ENCODE assay signal across 14 cellular contexts in genomic region chr1:79005945-79006344, GRCh38. TPM values are rescaled to one million over a fixed set of nuclear protein-coding genes. Genes with fewer than 3 reads are reported as not detected.
DNase-seq lines count a peak whose midpoint lies in the region; ATAC-seq, FAIRE-seq and TF ChIP-seq lines count a peak whose summit lies in the region.
"Had no signal": no experiment of that assay in that cellular context is flagged by ENCODE, and none has a peak within 500 bp of the region (broad histone marks: within the 10 kb centered on the region; RNA-seq: fewer than 3 reads in every experiment).

No MANE protein-coding gene starts in this region.

- POLR2A ChIA-PET in HepG2 (lab: Yijun Ruan, JAX), result no interaction called here

- TF ChIP-seq RAD21 in liver (IDR thresholded peaks at IDR 0.05), result no peak
- TF ChIP-seq RAD21 in HepG2 (CRISPR knock-in tag; IDR thresholded peaks at IDR 0.05), result no peak

- no peak overlapping the region for H3K27ac Mint-ChIP-seq in neural progenitor cell
- H3K27ac Mint-ChIP-seq: activated CD4-positive, alpha-beta memory T cell treated with anti-CD3 and anti-CD28 coated beads, Interleukin-2, amount 10 ng/mL, durations not matched to agents 7 days and 5 days had no signal

- no peaks in the 10 kb centered on the region for H3K36me3 Mint-ChIP-seq in neural progenitor cell

- 55% methylated on average over 4 of the region's 4 CpGs for WGBS in liver
- WGBS in HepG2 (ENCODE audit: low lambda C conversion rate), result 5% methylated on average over 4 of the region's 4 CpGs

- H4K20me1 ChIP-seq in HepG2 (ENCODE audit: insufficient read depth, low read length) (no peaks in the 10 kb centered on the region), neural progenitor cell (ENCODE audit: low read depth) (no peaks in the 10 kb centered on the region)

- CTCF ChIA-PET in HepG2 (lab: Yijun Ruan, JAX; ENCODE audit: low intra/inter-chr PET ratio, low total read pairs), result no interaction called here

- in situ Hi-C loops in HepG2 (cut with HindIII; ENCODE audit: extremely low pct_ligation_motif_present, low pct_unique_long_range_greater_than_20kb), result no loop called here

- H3K27me3 ChIP-seq in liver (ENCODE audit: control insufficient read depth in 4 of 4, insufficient read depth in 4 of 4, low read length in 3 of 4) (peaks cover 0 to 2% (median 0%) of the 10 kb centered on the region in 4 donors), HepG2 (ENCODE audit: control insufficient read depth in 1 of 2, insufficient read depth in 2 of 2, low read length in 2 of 2) (no peaks in the 10 kb centered on the region), neural progenitor cell (peaks cover 17% of the 10 kb centered on the region)
- H3K27me3 ChIP-seq: adrenal gland had no signal

- peaks cover 4% of the 10 kb centered on the region for H3K27me3 Mint-ChIP-seq in neural progenitor cell (ENCODE audit: insufficient read depth, low read depth)
- H3K27me3 Mint-ChIP-seq: activated CD4-positive, alpha-beta memory T cell treated with anti-CD3 and anti-CD28 coated beads, Interleukin-2, amount 10 ng/mL, durations not matched to agents 7 days and 5 days had no signal

- peak overlapping the region in 1 of 2 donors; percentile 48 for H3K9ac ChIP-seq in liver (ENCODE audit: low read depth in 1 of 2, low read length in 2 of 2)
- no peak overlapping the region for H3K9ac ChIP-seq in HepG2 (ENCODE audit: insufficient read depth, low read depth, low read length)
- H3K9ac ChIP-seq in neural progenitor cell, result no peak overlapping the region

- TF ChIP-seq EP300 in HepG2 (IDR thresholded peaks at IDR 0.05; ENCODE audit: low read depth in 2 of 2, low read length in 2 of 2) (no peak), HepG2 (CRISPR knock-in tag; IDR thresholded peaks at IDR 0.05; ENCODE audit: borderline replicate concordance) (no peak)

- peak overlapping the region in 1 of 3 donors; percentile 25 for H3K4me3 ChIP-seq in liver (ENCODE audit: low read depth in 1 of 3, low read length in 3 of 3)
- no peak overlapping the region for H3K4me3 ChIP-seq in HepG2 (replicated peaks in 1 of 3; ENCODE audit: insufficient read depth in 1 of 3, low read depth in 2 of 3, low read length in 3 of 3)
- peak overlapping the region; percentile 54 for H3K4me3 ChIP-seq in neural progenitor cell

- FAIRE-seq in HepG2 (lab: Jason Lieb, UNC), result no peak
- FAIRE-seq: HTR-8/SVneo had no signal

- TF ChIP-seq CTCF in liver (IDR thresholded peaks at IDR 0.05; ENCODE audit: low read depth, low read length, missing input control) (no peak), HepG2 (CRISPR knock-in tag; IDR thresholded peaks at IDR 0.05) (no peak), neural progenitor cell (IDR thresholded peaks at IDR 0.05) (no peak)

- H3K27ac ChIP-seq in liver (ENCODE audit: low read depth in 1 of 2, low read length in 2 of 2) (peak overlapping the region; percentile 9 to 50), HepG2 (ENCODE audit: extremely low read length, insufficient read depth, low read length) (no peak overlapping the region), neural progenitor cell (no peak overlapping the region)

- no peak overlapping the region for H3K4me2 ChIP-seq in HepG2 (ENCODE audit: low read depth, low read length)
- peak overlapping the region; percentile 83 for H3K4me2 ChIP-seq in neural progenitor cell

- H3K36me3 ChIP-seq in liver (ENCODE audit: control insufficient read depth in 4 of 4, insufficient read depth in 3 of 4, low read depth in 1 of 4, low read length in 3 of 4) (no peaks in the 10 kb centered on the region), HepG2 (replicated peaks in 1 of 2; ENCODE audit: control insufficient read depth in 1 of 2, insufficient read depth in 2 of 2, low read length in 2 of 2) (no peaks in the 10 kb centered on the region), neural progenitor cell (no peaks in the 10 kb centered on the region)
- H3K36me3 ChIP-seq: adrenal gland had no signal

- DNase-seq in HepG2 (ENCODE audit: low spot score) (no peak), glomerular endothelial cell (ENCODE audit: extremely low read depth, low read depth, low spot score) (peak; percentile 31), neural progenitor cell (ENCODE audit: low spot score) (peak; percentile 5), DMS53 (lab: John Stamatoyannopoulos, UW) (no peak)
- no peak for DNase-seq in effector CD4-positive, alpha-beta T cell
- DNase-seq: activated CD4-positive, alpha-beta memory T cell treated with anti-CD3 and anti-CD28 coated beads, Interleukin-2, amount 10 ng/mL, durations not matched to agents 7 days and 5 days; head of caudate nucleus; NCI-H2171 had no signal

- H3F3A ChIP-seq in neural progenitor cell (ENCODE audit: low read depth), result no peaks in the 10 kb centered on the region

- no peak overlapping the region for H2AFZ ChIP-seq in HepG2 (ENCODE audit: low read length)
- H2AFZ ChIP-seq in neural progenitor cell (replicated peaks), result peak overlapping the region; percentile 87

- no peaks in the 10 kb centered on the region for H3K4me1 ChIP-seq in liver (ENCODE audit: control insufficient read depth in 4 of 4, insufficient read depth in 4 of 4, low read length in 3 of 4)
- no peaks in the 10 kb centered on the region for H3K4me1 ChIP-seq in HepG2 (ENCODE audit: insufficient read depth, low read length)
- peaks cover 4% of the 10 kb centered on the region for H3K4me1 ChIP-seq in neural progenitor cell
- H3K4me1 ChIP-seq: adrenal gland had no signal

- peak overlapping the region; percentile 84 for H3K4me3 Mint-ChIP-seq in neural progenitor cell
- H3K4me3 Mint-ChIP-seq: activated CD4-positive, alpha-beta memory T cell treated with anti-CD3 and anti-CD28 coated beads, Interleukin-2, amount 10 ng/mL, durations not matched to agents 7 days and 5 days had no signal

- ATAC-seq in HepG2 (no peak), GM18505 (IDR thresholded peaks at IDR 0.05; ENCODE audit: unreplicated experiment) (no peak), HG03097 (IDR thresholded peaks at IDR 0.05; ENCODE audit: low FRiP score, unreplicated experiment) (no peak)

- intact Hi-C loops in HepG2 (cut with micrococcal nuclease; ENCODE audit: unreplicated experiment), result no loop called here

- no peaks in the 10 kb centered on the region for H3K9me3 Mint-ChIP-seq in neural progenitor cell

- TF ChIP-seq POLR2A in HepG2 (IDR thresholded peaks at IDR 0.05; ENCODE audit: insufficient read depth in 1 of 2, low read depth in 2 of 2, low read length in 2 of 2) (no peak), GM18505 (IDR thresholded peaks at IDR 0.05; ENCODE audit: borderline replicate concordance, extremely low read depth, insufficient read depth, insufficient read length) (no peak)

- BruUV-seq in HepG2 (replicated peaks; lab: Mats Ljungman, UMichigan), result no TSS peak

- peaks cover 8% of the 10 kb centered on the region for H3K4me1 Mint-ChIP-seq in neural progenitor cell
- H3K4me1 Mint-ChIP-seq: activated CD4-positive, alpha-beta memory T cell treated with anti-CD3 and anti-CD28 coated beads, Interleukin-2, amount 10 ng/mL, durations not matched to agents 7 days and 5 days had no signal

- H3K79me2 ChIP-seq in HepG2 (ENCODE audit: insufficient read depth, low read length) (no peaks in the 10 kb centered on the region), neural progenitor cell (ENCODE audit: low read depth) (no peaks in the 10 kb centered on the region)

- H3K9me3 ChIP-seq in liver (ENCODE audit: control insufficient read depth in 4 of 4, low read length in 3 of 4) (no peaks in the 10 kb centered on the region), HepG2 (ENCODE audit: low read length) (peaks cover 57% of the 10 kb centered on the region), neural progenitor cell (ENCODE audit: low read depth) (no peaks in the 10 kb centered on the region)
- H3K9me3 ChIP-seq: adrenal gland had no signal

TF ChIP-seq in liver, 16 proteins besides CTCF, POLR2A, EP300 and RAD21 (continues in another document):
- no peak for TF ChIP-seq SP1 (IDR thresholded peaks at IDR 0.05)

TF ChIP-seq in HepG2, 621 proteins besides CTCF, POLR2A, EP300 and RAD21 (continues in another document):
- TF ChIP-seq KDM6A (CRISPR knock-in tag; IDR thresholded peaks at IDR 0.05; ENCODE audit: low read depth), result no peak
- TF ChIP-seq ZNF292 (CRISPR knock-in tag; IDR thresholded peaks at IDR 0.05; ENCODE audit: borderline replicate concordance, low read depth), result no peak
- TF ChIP-seq MTF2 (CRISPR knock-in tag; IDR thresholded peaks at IDR 0.05; ENCODE audit: borderline replicate concordance), result no peak
- no peak for TF ChIP-seq EZH2 (conservative IDR thresholded peaks at IDR 0.05; ENCODE audit: low read depth, low read length)

RNA-seq across cellular contexts. Expression of gene ADGRL4, which starts 0.6 kb away (rescaled TPM):
- total RNA-seq in liver (1 to 10 TPM; 2.1 to 9.2 TPM), HepG2 (2016; rRNA removed; fragmentation: Illumina TruSeq; extraction: Trizol) (not detected in 2 replicates), glomerular endothelial cell (170 and 186 TPM in 2 replicates), neural progenitor cell (ENCODE audit: low replicate concordance) (0.07 and 0.31 TPM in 2 replicates)
- polyA plus RNA-seq in liver (1 to 10 TPM; 4.7 to 6.5 TPM), HepG2 (2011; rRNA removed) (not detected in 2 replicates)
- total RNA-seq in HepG2 (2016; cell fraction: cytosol; rRNA removed; fragmentation: Illumina TruSeq; extraction: Trizol; ENCODE audit: low read depth), result not detected in 2 replicates
- total RNA-seq in HepG2 (2016; cell fraction: insoluble cytoplasmic fraction; rRNA removed; fragmentation: Illumina TruSeq; extraction: Trizol), result not detected in 2 replicates
- not detected in 2 replicates for total RNA-seq in HepG2 (2016; cell fraction: membrane; rRNA removed; fragmentation: Illumina TruSeq; extraction: Trizol)
- not detected in 2 replicates for total RNA-seq in HepG2 (2016; cell fraction: nucleus; rRNA removed; fragmentation: Illumina TruSeq; extraction: Trizol)
- not detected in 2 replicates for polyA plus RNA-seq in HepG2 (2011; cell fraction: cytosol; rRNA removed)
- not detected in 2 replicates for polyA plus RNA-seq in HepG2 (2011; cell fraction: nucleus; rRNA removed)
- polyA plus RNA-seq in HepG2 (2012), result not detected in 2 replicates
- not detected in 2 replicates for polyA plus RNA-seq in HepG2 (2016; cell fraction: cytosol; fragmentation: Illumina TruSeq; extraction: Trizol; ENCODE audit: low read depth)
- not detected in 2 replicates for polyA plus RNA-seq in HepG2 (2016; cell fraction: insoluble cytoplasmic fraction; fragmentation: Illumina TruSeq; extraction: Trizol; ENCODE audit: low read depth)
- polyA plus RNA-seq in HepG2 (2016; cell fraction: membrane; fragmentation: Illumina TruSeq; extraction: Trizol; ENCODE audit: low read depth), result not detected in 2 replicates
- not detected in 2 replicates for polyA plus RNA-seq in HepG2 (2016; cell fraction: nucleus; fragmentation: Illumina TruSeq; extraction: Trizol; ENCODE audit: insufficient read depth, low read depth)
- not detected in 2 replicates for polyA minus RNA-seq in HepG2 (2011; rRNA and poly(A)+ RNA removed; ENCODE audit: low replicate concordance)
- not detected in 2 replicates for polyA minus RNA-seq in HepG2 (2011; cell fraction: cytosol; rRNA and poly(A)+ RNA removed)
- not detected in 2 replicates for polyA minus RNA-seq in HepG2 (2011; cell fraction: nucleus; rRNA and poly(A)+ RNA removed)
- total RNA-seq: activated CD4-positive, alpha-beta memory T cell treated with anti-CD3 and anti-CD28 coated beads, Interleukin-2, amount 10 ng/mL, durations not matched to agents 7 days and 5 days; SK-MEL-5 had no signal

Comparison
In these comparisons a context has a peak if more than half of its experiments do, and no peak if none do; other contexts are left out.
1. H3K27ac ChIP-seq: peak in liver (2 of 2); none in HepG2 (single experiment) and neural progenitor cell (single experiment).
2. DNase-seq: peak in glomerular endothelial cell (single experiment) and neural progenitor cell (single experiment); none in HepG2 (single experiment), DMS53 (single experiment) and effector CD4-positive, alpha-beta T cell (single experiment).
3. RNA of gene ADGRL4, which starts 0.6 kb away (total RNA-seq): 170 to 186 TPM in glomerular endothelial cell; 2.1 to 9.2 TPM in liver, 0.07 to 0.31 TPM in neural progenitor cell and not detected in HepG2; every median in the first group is over 10 times any median in the second.